In the genomic region with DNA sequence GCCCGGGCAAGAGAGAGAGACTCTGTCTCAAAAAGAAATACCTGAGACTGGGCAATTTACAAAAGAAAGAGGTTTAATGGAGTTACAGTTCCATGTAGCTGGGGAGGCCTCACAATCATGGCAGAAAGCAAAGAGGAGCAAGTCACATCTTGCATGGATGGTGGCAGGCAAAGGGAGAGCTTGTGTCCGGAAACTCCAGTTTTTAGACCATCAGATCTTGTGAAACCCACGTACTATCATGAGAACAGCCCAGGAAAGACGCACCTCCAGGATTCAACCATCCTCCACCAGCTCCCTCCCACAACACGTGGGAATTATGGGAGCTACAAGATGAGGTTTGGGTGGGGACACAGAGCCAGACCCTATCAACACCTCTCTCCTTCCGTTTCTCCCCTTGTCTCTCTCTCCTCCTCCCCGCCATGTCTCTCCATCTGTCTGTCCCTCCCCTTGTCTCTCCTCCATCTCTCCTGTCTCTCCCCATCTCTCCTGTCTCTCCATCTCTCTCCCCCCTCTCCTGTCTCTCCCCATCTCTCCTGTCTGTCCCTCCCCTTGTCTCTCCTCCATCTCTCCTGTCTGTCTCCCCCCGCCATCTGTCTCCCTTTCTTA, we compare ENCODE assay signal across 1 cellular context.
TF ChIP-seq lines count a peak whose summit lies in the region.

No MANE protein-coding gene starts in this region.

TF ChIP-seq in K562, 482 proteins besides CTCF, POLR2A, EP300 and RAD21 (continued from another document):
- TF ChIP-seq, protein P1, sequence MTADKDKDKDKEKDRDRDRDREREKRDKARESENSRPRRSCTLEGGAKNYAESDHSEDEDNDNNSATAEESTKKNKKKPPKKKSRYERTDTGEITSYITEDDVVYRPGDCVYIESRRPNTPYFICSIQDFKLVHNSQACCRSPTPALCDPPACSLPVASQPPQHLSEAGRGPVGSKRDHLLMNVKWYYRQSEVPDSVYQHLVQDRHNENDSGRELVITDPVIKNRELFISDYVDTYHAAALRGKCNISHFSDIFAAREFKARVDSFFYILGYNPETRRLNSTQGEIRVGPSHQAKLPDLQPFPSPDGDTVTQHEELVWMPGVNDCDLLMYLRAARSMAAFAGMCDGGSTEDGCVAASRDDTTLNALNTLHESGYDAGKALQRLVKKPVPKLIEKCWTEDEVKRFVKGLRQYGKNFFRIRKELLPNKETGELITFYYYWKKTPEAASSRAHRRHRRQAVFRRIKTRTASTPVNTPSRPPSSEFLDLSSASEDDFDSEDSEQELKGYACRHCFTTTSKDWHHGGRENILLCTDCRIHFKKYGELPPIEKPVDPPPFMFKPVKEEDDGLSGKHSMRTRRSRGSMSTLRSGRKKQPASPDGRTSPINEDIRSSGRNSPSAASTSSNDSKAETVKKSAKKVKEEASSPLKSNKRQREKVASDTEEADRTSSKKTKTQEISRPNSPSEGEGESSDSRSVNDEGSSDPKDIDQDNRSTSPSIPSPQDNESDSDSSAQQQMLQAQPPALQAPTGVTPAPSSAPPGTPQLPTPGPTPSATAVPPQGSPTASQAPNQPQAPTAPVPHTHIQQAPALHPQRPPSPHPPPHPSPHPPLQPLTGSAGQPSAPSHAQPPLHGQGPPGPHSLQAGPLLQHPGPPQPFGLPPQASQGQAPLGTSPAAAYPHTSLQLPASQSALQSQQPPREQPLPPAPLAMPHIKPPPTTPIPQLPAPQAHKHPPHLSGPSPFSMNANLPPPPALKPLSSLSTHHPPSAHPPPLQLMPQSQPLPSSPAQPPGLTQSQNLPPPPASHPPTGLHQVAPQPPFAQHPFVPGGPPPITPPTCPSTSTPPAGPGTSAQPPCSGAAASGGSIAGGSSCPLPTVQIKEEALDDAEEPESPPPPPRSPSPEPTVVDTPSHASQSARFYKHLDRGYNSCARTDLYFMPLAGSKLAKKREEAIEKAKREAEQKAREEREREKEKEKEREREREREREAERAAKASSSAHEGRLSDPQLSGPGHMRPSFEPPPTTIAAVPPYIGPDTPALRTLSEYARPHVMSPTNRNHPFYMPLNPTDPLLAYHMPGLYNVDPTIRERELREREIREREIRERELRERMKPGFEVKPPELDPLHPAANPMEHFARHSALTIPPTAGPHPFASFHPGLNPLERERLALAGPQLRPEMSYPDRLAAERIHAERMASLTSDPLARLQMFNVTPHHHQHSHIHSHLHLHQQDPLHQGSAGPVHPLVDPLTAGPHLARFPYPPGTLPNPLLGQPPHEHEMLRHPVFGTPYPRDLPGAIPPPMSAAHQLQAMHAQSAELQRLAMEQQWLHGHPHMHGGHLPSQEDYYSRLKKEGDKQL (CRISPR knock-in tag; IDR thresholded peaks at IDR 0.05; ENCODE audit: borderline replicate concordance) = no peak
- TF ChIP-seq TEAD1 (CRISPR knock-in tag; IDR thresholded peaks at IDR 0.05) (no peak), MAFK (IDR thresholded peaks at IDR 0.05; ENCODE audit: low read length) (no peak)
- TF ChIP-seq, protein P2, sequence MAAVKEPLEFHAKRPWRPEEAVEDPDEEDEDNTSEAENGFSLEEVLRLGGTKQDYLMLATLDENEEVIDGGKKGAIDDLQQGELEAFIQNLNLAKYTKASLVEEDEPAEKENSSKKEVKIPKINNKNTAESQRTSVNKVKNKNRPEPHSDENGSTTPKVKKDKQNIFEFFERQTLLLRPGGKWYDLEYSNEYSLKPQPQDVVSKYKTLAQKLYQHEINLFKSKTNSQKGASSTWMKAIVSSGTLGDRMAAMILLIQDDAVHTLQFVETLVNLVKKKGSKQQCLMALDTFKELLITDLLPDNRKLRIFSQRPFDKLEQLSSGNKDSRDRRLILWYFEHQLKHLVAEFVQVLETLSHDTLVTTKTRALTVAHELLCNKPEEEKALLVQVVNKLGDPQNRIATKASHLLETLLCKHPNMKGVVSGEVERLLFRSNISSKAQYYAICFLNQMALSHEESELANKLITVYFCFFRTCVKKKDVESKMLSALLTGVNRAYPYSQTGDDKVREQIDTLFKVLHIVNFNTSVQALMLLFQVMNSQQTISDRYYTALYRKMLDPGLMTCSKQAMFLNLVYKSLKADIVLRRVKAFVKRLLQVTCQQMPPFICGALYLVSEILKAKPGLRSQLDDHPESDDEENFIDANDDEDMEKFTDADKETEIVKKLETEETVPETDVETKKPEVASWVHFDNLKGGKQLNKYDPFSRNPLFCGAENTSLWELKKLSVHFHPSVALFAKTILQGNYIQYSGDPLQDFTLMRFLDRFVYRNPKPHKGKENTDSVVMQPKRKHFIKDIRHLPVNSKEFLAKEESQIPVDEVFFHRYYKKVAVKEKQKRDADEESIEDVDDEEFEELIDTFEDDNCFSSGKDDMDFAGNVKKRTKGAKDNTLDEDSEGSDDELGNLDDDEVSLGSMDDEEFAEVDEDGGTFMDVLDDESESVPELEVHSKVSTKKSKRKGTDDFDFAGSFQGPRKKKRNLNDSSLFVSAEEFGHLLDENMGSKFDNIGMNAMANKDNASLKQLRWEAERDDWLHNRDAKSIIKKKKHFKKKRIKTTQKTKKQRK (IDR thresholded peaks at IDR 0.05; ENCODE audit: borderline replicate concordance, low read depth, low read length) = no peak
TF ChIP-seq in K562: peak in this region for 17.
